In the genomic region with DNA sequence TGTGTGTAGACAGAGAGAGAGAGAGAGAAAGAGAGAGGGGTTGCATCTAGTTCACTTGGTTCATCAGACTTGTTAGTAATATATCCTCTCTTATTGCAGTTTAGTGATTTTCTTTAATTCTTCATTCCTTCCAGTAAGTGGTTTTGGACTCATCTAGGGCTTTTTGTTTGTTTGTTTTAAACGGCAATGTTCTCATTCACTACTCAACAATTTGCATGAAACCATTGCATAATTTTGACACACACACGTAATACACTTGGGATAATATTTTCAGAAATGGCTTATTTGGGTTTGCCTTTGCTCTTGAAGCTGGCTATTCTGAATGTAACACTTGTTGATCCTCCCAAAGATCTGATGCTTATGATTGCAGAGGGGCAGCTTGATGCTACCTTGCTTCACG, we compare ENCODE assay signal across 25 cellular contexts.
"Had no signal": no experiment of that assay in that cellular context is flagged by ENCODE, and none has a peak within 500 bp of the region (broad histone marks: within the 10 kb centered on the region; RNA-seq: fewer than 3 reads in every experiment).

No MANE protein-coding gene starts in this region.

- H3K4me2 ChIP-seq: hepatocyte had no signal

- H3K4me1 ChIP-seq: left lung, pancreas had no signal

- H3K36me3 ChIP-seq: gastroesophageal sphincter, heart left ventricle, left lung, neutrophil, pancreas, sigmoid colon, spleen, tibial nerve, upper lobe of left lung had no signal

- H2AFZ ChIP-seq: hepatocyte had no signal

- H3K79me2 ChIP-seq: hepatocyte had no signal

- H3K27me3 ChIP-seq: testis had no signal

- H3K9me3 ChIP-seq: gastroesophageal sphincter, left lung, mucosa of descending colon, neutrophil, pancreas, sigmoid colon, testis, tibial nerve, upper lobe of left lung had no signal

- H3K4me3 ChIP-seq: coronary artery, gastroesophageal sphincter, heart left ventricle, hepatocyte, left lung, mucosa of descending colon, pancreas, sigmoid colon, skin epidermis, spleen, testis, tibial nerve, upper lobe of left lung had no signal

- ATAC-seq: gastroesophageal sphincter; heart left ventricle; left cardiac atrium; left lung; mucosa of descending colon; natural killer cell treated with Interleukin-12 subunit alpha and Interleukin-12 subunit beta and Interleukin-15 and Interleukin-18, amount 100 ng/mL, for 72 hours; pancreas; stimulated activated memory B cell treated with anti-CD40 and anti-IgM and Interleukin-4, amounts not matched to agents 10 μg/mL and 1 μg/mL and 100 μg/mL, for 72 hours; stimulated activated naive CD8-positive, alpha-beta T cell treated with anti-CD3 and anti-CD28 coated beads, Interleukin-15, Interleukin-2, amounts not matched to agents 100 U/mL and 50 U/mL, for 24 hours had no signal

- H3K27ac ChIP-seq: coronary artery, gastroesophageal sphincter, heart left ventricle, hepatocyte, left lung, neutrophil, pancreas, sigmoid colon, skin epidermis, spleen, testis, tibial nerve, upper lobe of left lung had no signal

- DNase-seq: dermis blood vessel endothelial cell; effector memory CD4-positive, alpha-beta T cell; erythroblast; heart left ventricle; left cardiac atrium; left lung; mesenchymal stem cell; mucosa of descending colon; naive B cell; pancreas; sigmoid colon; spleen; stimulated activated CD4-positive, alpha-beta T cell treated with anti-CD3 and anti-CD28 coated beads, Interleukin-4, amount 100 ng/mL, for 4 hours; stimulated activated naive CD8-positive, alpha-beta T cell treated with anti-CD3 and anti-CD28 coated beads, Interleukin-15, Interleukin-2, amounts not matched to agents 100 U/mL and 50 U/mL, for 24 hours; substantia nigra; testis; upper lobe of left lung had no signal
